Comparison of ENCODE assay signal across 1 cellular context in the genomic region with DNA sequence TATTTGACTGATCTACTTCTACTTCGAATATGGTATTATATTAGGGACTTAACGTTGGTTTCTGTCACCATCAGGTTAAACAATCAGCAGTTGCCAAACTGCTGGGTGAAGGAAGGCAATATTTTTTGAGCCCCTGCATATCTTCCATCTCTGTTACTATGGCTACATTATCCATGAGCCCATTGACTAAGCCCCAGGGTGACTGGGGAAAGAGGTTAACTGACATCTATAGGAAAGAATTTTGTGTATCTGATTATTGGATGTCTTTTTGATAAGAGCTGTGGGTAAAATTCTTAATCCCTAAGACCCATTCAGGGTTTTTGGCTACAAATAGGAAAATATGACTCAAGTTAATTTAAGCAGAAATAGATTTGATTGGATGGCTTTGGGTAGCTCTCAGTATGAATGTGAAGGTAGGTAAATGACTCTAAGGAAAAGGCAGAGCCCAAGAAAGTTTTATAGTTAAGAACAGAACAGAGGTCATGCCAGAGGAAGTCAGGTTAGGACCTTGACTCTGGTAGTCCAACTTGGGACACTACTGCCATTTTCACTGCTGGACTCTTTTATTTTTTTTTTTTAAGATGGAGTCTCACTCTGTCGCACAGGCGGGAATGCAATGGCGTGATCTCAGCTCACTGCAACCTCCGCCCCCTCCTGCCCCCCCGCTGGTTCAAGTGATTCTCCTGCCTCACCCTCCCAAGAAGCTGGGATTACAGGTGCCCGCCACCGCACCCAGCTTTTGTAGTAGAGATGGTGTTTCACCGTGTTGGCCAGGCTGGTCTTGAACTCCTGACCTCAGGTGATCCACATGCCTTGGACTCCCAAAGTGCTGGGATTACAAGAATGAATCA.
TF ChIP-seq lines count a peak whose summit lies in the region.

No MANE protein-coding gene starts in this region.

TF ChIP-seq in neural cell, 6 proteins besides CTCF, POLR2A, EP300 and RAD21:
- no peak for TF ChIP-seq POLR2AphosphoS5 (IDR thresholded peaks at IDR 0.05)
- no peak for TF ChIP-seq EZH2 (IDR thresholded peaks at IDR 0.05; ENCODE audit: borderline replicate concordance, insufficient read depth, low read length, poor library complexity, severe bottlenecking)
- no peak for TF ChIP-seq SMC3 (conservative IDR thresholded peaks at IDR 0.05; ENCODE audit: poor library complexity)
- TF ChIP-seq, protein P1, sequence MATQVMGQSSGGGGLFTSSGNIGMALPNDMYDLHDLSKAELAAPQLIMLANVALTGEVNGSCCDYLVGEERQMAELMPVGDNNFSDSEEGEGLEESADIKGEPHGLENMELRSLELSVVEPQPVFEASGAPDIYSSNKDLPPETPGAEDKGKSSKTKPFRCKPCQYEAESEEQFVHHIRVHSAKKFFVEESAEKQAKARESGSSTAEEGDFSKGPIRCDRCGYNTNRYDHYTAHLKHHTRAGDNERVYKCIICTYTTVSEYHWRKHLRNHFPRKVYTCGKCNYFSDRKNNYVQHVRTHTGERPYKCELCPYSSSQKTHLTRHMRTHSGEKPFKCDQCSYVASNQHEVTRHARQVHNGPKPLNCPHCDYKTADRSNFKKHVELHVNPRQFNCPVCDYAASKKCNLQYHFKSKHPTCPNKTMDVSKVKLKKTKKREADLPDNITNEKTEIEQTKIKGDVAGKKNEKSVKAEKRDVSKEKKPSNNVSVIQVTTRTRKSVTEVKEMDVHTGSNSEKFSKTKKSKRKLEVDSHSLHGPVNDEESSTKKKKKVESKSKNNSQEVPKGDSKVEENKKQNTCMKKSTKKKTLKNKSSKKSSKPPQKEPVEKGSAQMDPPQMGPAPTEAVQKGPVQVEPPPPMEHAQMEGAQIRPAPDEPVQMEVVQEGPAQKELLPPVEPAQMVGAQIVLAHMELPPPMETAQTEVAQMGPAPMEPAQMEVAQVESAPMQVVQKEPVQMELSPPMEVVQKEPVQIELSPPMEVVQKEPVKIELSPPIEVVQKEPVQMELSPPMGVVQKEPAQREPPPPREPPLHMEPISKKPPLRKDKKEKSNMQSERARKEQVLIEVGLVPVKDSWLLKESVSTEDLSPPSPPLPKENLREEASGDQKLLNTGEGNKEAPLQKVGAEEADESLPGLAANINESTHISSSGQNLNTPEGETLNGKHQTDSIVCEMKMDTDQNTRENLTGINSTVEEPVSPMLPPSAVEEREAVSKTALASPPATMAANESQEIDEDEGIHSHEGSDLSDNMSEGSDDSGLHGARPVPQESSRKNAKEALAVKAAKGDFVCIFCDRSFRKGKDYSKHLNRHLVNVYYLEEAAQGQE (IDR thresholded peaks at IDR 0.05; ENCODE audit: borderline replicate concordance), result no peak
- no peak for TF ChIP-seq TAF1 (IDR thresholded peaks at IDR 0.05; ENCODE audit: low read depth)
- no peak for TF ChIP-seq MXI1 (conservative IDR thresholded peaks at IDR 0.05; ENCODE audit: poor library complexity, severe bottlenecking)
TF ChIP-seq in neural cell: peak in this region for 0.
